In genomic region chr2:166373951-166374350, GRCh38 we compare ENCODE assay signal across 10 cellular contexts. TPM values are rescaled to one million over a fixed set of nuclear protein-coding genes. Genes with fewer than 3 reads are reported as not detected.
DNase-seq lines count a peak whose midpoint lies in the region; ATAC-seq lines count a peak whose summit lies in the region.
"Had no signal": no experiment of that assay in that cellular context is flagged by ENCODE, and none has a peak within 500 bp of the region (broad histone marks: within the 10 kb centered on the region; RNA-seq: fewer than 3 reads in every experiment).

No MANE protein-coding gene starts in this region.

- no peaks in the 10 kb centered on the region for H3K9me3 Mint-ChIP-seq in activated naive CD4-positive, alpha-beta T cell treated with anti-CD3 and anti-CD28 coated beads for 36 hours
- H3K9me3 Mint-ChIP-seq: activated T-helper 1 cell treated with anti-CD3 and anti-CD28 coated beads, Interleukin-12 subunit alpha, Interleukin-12 subunit beta, Interleukin-2, Interleukin-4 antibody, amounts not matched to agents 30 ng/mL and 10 ng/mL and 1 ng/mL, durations not matched to agents 14 hours and 24 hours and 36 hours had no signal

- ATAC-seq in HG03432 (IDR thresholded peaks at IDR 0.05; ENCODE audit: unreplicated experiment) (no peak), GM21717 (IDR thresholded peaks at IDR 0.05; ENCODE audit: unreplicated experiment) (no peak)

- peak; percentile 43 for DNase-seq in activated naive CD4-positive, alpha-beta T cell treated with anti-CD3 and anti-CD28 coated beads for 36 hours
- DNase-seq in activated naive CD4-positive, alpha-beta T cell treated with anti-CD3 and anti-CD28 coated beads, Interleukin-2, amount 50 U/mL, for 16 hours, result no peak
- peak; percentile 77 for DNase-seq in NCI-H2171 treated with DMSO at 0.1 percent for 48 hours (lab: John Stamatoyannopoulos, UW)
- DNase-seq in brain pericyte (ENCODE audit: low read depth, low spot score), result peak; percentile 79
- DNase-seq in smooth muscle cell of the brain vasculature (ENCODE audit: low read depth, low spot score), result peak; percentile 82
- DNase-seq in activated CD4-positive, CD25-positive, alpha-beta regulatory T cell (lab: John Stamatoyannopoulos, UW), result no peak
- DNase-seq: DND-41 had no signal

- H3K4me3 Mint-ChIP-seq in activated naive CD4-positive, alpha-beta T cell treated with anti-CD3 and anti-CD28 coated beads for 36 hours, result no peak overlapping the region
- H3K4me3 Mint-ChIP-seq: activated T-helper 1 cell treated with anti-CD3 and anti-CD28 coated beads, Interleukin-12 subunit alpha, Interleukin-12 subunit beta, Interleukin-2, Interleukin-4 antibody, amounts not matched to agents 30 ng/mL and 10 ng/mL and 1 ng/mL, durations not matched to agents 14 hours and 24 hours and 36 hours had no signal

- no peak overlapping the region for H3K27ac Mint-ChIP-seq in activated naive CD4-positive, alpha-beta T cell treated with anti-CD3 and anti-CD28 coated beads for 36 hours
- H3K27ac Mint-ChIP-seq: activated T-helper 1 cell treated with anti-CD3 and anti-CD28 coated beads, Interleukin-12 subunit alpha, Interleukin-12 subunit beta, Interleukin-2, Interleukin-4 antibody, amounts not matched to agents 30 ng/mL and 10 ng/mL and 1 ng/mL, durations not matched to agents 14 hours and 24 hours and 36 hours had no signal

- intact Hi-C loops in activated naive CD4-positive, alpha-beta T cell treated with anti-CD3 and anti-CD28 coated beads for 36 hours (cut with micrococcal nuclease), result no loop called here

- peaks cover 34% of the 10 kb centered on the region for H3K27me3 Mint-ChIP-seq in activated naive CD4-positive, alpha-beta T cell treated with anti-CD3 and anti-CD28 coated beads for 36 hours (ENCODE audit: low read depth)

- H3K36me3 Mint-ChIP-seq in activated naive CD4-positive, alpha-beta T cell treated with anti-CD3 and anti-CD28 coated beads for 36 hours (ENCODE audit: low read depth), result no peaks in the 10 kb centered on the region

- H3K4me1 Mint-ChIP-seq in activated naive CD4-positive, alpha-beta T cell treated with anti-CD3 and anti-CD28 coated beads for 36 hours (ENCODE audit: low read depth), result peaks cover 9% of the 10 kb centered on the region

- CTCF ChIA-PET in activated naive CD4-positive, alpha-beta T cell treated with anti-CD3 and anti-CD28 coated beads for 36 hours (lab: Charles Lee), result no interaction called here

RNA-seq across cellular contexts. Expression of gene SCN9A, which starts 1.8 kb away (rescaled TPM):
- not detected for total RNA-seq in activated naive CD4-positive, alpha-beta T cell treated with anti-CD3 and anti-CD28 coated beads for 36 hours

Comparison
In these comparisons a context has a peak if more than half of its experiments do, and no peak if none do; other contexts are left out.
1. DNase-seq: peak in activated naive CD4-positive, alpha-beta T cell treated with anti-CD3 and anti-CD28 coated beads for 36 hours (single experiment), NCI-H2171 treated with DMSO at 0.1 percent for 48 hours (single experiment), brain pericyte (single experiment) and smooth muscle cell of the brain vasculature (single experiment); none in activated naive CD4-positive, alpha-beta T cell treated with anti-CD3 and anti-CD28 coated beads, Interleukin-2, amount 50 U/mL, for 16 hours (single experiment) and activated CD4-positive, CD25-positive, alpha-beta regulatory T cell (0 of 4).